21 cellular contexts compared by ENCODE assay signal in the genomic region with DNA sequence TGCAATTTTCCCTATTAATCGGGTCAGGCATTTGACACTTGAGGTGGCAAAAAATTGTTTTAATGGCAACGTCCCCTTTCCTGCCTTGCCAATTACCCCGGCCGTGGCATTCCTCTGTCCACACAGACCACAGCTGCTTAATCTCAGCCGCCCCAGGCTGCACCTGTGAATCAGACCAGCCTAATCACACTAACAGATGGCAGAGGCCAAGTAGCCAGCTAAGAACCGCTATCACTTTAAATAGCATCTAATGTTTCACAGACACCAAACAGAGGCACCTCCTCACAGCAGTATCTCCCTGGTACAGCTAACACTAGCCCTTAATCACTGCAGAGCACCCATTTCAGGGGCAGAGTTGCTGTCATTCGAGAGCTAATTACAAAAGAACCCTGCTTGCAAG. TPM values are rescaled to one million over a fixed set of nuclear protein-coding genes. Genes with fewer than 3 reads are reported as not detected.
A peak's percentile ranks its signal among the peaks of the same experiment; 100 is the strongest.
DNase-seq lines count a peak whose midpoint lies in the region; ATAC-seq and TF ChIP-seq lines count a peak whose summit lies in the region.
"Had no signal": no experiment of that assay in that cellular context is flagged by ENCODE, and none has a peak within 500 bp of the region (broad histone marks: within the 10 kb centered on the region; RNA-seq: fewer than 3 reads in every experiment).

No MANE protein-coding gene starts in this region.

- no peak overlapping the region for H3K4me3 ChIP-seq in cardiac muscle cell
- H3K4me3 ChIP-seq in heart right ventricle: no peak overlapping the region
- H3K4me3 ChIP-seq: coronary artery, hepatocyte, skin epidermis had no signal

- H3K9me3 ChIP-seq in cardiac muscle cell (ENCODE audit: low read depth) (no peaks in the 10 kb centered on the region), heart right ventricle (no peaks in the 10 kb centered on the region)

- intact Hi-C loops in heart right ventricle (cut with DNase I): no loop called here
- intact Hi-C loops in left colon (cut with DNase I, micrococcal nuclease): no loop called here

- peak overlapping the region; percentile 52 for H3K4me3 Mint-ChIP-seq in type B pancreatic cell
- no peak overlapping the region for H3K4me3 Mint-ChIP-seq in activated T-helper 17 cell treated with anti-CD3 and anti-CD28 coated beads, Interleukin-2, amount 50 U/mL, for 72 hours
- H3K4me3 Mint-ChIP-seq: activated CD8-positive, alpha-beta T cell treated with anti-CD3 and anti-CD28 coated beads, Interleukin-2, amount 10 ng/mL, durations not matched to agents 7 days and 5 days; activated naive CD4-positive, alpha-beta T cell treated with anti-CD3 and anti-CD28 coated beads, Interleukin-2, amount 50 U/mL, for 24 hours; activated T-cell treated with anti-CD3 and anti-CD28 coated beads, Interleukin-2, amount 50 U/mL, for 4 hours; natural killer cell had no signal

- no peaks in the 10 kb centered on the region for H3K36me3 ChIP-seq in cardiac muscle cell
- H3K36me3 ChIP-seq in heart right ventricle: no peaks in the 10 kb centered on the region

- 43 to 44% methylated on average over 7 of the region's 7 CpGs for WGBS in heart right ventricle, 2 donors

- no peak overlapping the region for H3K27ac Mint-ChIP-seq in type B pancreatic cell
- no peak overlapping the region for H3K27ac Mint-ChIP-seq in activated T-helper 17 cell treated with anti-CD3 and anti-CD28 coated beads, Interleukin-2, amount 50 U/mL, for 72 hours
- H3K27ac Mint-ChIP-seq: activated CD8-positive, alpha-beta T cell treated with anti-CD3 and anti-CD28 coated beads, Interleukin-2, amount 10 ng/mL, durations not matched to agents 7 days and 5 days; activated naive CD4-positive, alpha-beta T cell treated with anti-CD3 and anti-CD28 coated beads, Interleukin-2, amount 50 U/mL, for 24 hours; natural killer cell had no signal

- peaks cover 42% of the 10 kb centered on the region for H3K36me3 Mint-ChIP-seq in type B pancreatic cell
- H3K36me3 Mint-ChIP-seq in activated T-helper 17 cell treated with anti-CD3 and anti-CD28 coated beads, Interleukin-2, amount 50 U/mL, for 72 hours (ENCODE audit: low read depth): no peaks in the 10 kb centered on the region
- H3K36me3 Mint-ChIP-seq: activated naive CD4-positive, alpha-beta T cell treated with anti-CD3 and anti-CD28 coated beads, Interleukin-2, amount 50 U/mL, for 24 hours; natural killer cell had no signal

- H3K27me3 ChIP-seq in cardiac muscle cell (no peaks in the 10 kb centered on the region), heart right ventricle (peaks cover 0 to 13% (median 0%) of the 10 kb centered on the region in 7 donors)
- H3K27me3 ChIP-seq: hepatocyte had no signal

- H3K27ac ChIP-seq in cardiac muscle cell (peak overlapping the region; percentile 41), heart right ventricle (no peak overlapping the region)
- H3K27ac ChIP-seq: coronary artery, hepatocyte, skin epidermis had no signal

- no peak for ATAC-seq in heart right ventricle
- peak; percentile 5 for ATAC-seq in left colon
- ATAC-seq in GM18511 (IDR thresholded peaks at IDR 0.05; ENCODE audit: unreplicated experiment): no peak
- ATAC-seq in activated T-helper 17 cell treated with anti-CD3 and anti-CD28 coated beads, Interleukin-2, amount 50 U/mL, for 72 hours (replicated peaks): no peak
- ATAC-seq: activated CD8-positive, alpha-beta T cell treated with anti-CD3 and anti-CD28 coated beads, Interleukin-2, amount 10 ng/mL, durations not matched to agents 7 days and 5 days; activated T-cell treated with anti-CD3 and anti-CD28 coated beads, Interleukin-2, amount 50 U/mL, for 4 hours; HCT116; natural killer cell had no signal

- no peak for TF ChIP-seq CTCF in cardiac muscle cell (IDR thresholded peaks at IDR 0.05; ENCODE audit: low read depth, low read length)
- no peak for TF ChIP-seq CTCF in heart right ventricle (IDR thresholded peaks at IDR 0.05)
- no peak for TF ChIP-seq CTCF in type B pancreatic cell (conservative IDR thresholded peaks at IDR 0.05)

- peaks cover 4% of the 10 kb centered on the region for H3K9me3 Mint-ChIP-seq in type B pancreatic cell
- no peaks in the 10 kb centered on the region for H3K9me3 Mint-ChIP-seq in activated T-helper 17 cell treated with anti-CD3 and anti-CD28 coated beads, Interleukin-2, amount 50 U/mL, for 72 hours
- H3K9me3 Mint-ChIP-seq: activated naive CD4-positive, alpha-beta T cell treated with anti-CD3 and anti-CD28 coated beads, Interleukin-2, amount 50 U/mL, for 24 hours; activated T-cell treated with anti-CD3 and anti-CD28 coated beads, Interleukin-2, amount 50 U/mL, for 4 hours; natural killer cell had no signal

- DNase-seq in cardiac muscle cell (ENCODE audit: low read depth in 1 of 2, low spot score in 1 of 2): peak in 1 of 2 donors; percentile 62
- no peak for DNase-seq in heart right ventricle
- DNase-seq in RPMI8226: peak; percentile 51
- DNase-seq in left colon: no peak
- DNase-seq in type B pancreatic cell (ENCODE audit: extremely low spot score, unreplicated experiment): no peak
- DNase-seq in NCI-H1436 treated with DMSO at 0.1 percent for 48 hours (lab: John Stamatoyannopoulos, UW): no peak
- DNase-seq: activated CD8-positive, alpha-beta T cell treated with anti-CD3 and anti-CD28 coated beads, Interleukin-2, amount 10 ng/mL, durations not matched to agents 7 days and 5 days; activated T-cell treated with anti-CD3 and anti-CD28 coated beads, Interleukin-2, amount 50 U/mL, for 4 hours; C1 segment of cervical spinal cord; natural killer cell; NCI-H187; NCI-H526 treated with DMSO at 0.1 percent for 48 hours; stimulated activated CD4-positive, alpha-beta T cell treated with anti-CD3 and anti-CD28 coated beads, Interleukin-4, amount 100 ng/mL, for 1 hour had no signal

- H3K4me1 Mint-ChIP-seq in type B pancreatic cell (ENCODE audit: unreplicated experiment): peaks cover 47% of the 10 kb centered on the region
- H3K4me1 Mint-ChIP-seq in activated T-helper 17 cell treated with anti-CD3 and anti-CD28 coated beads, Interleukin-2, amount 50 U/mL, for 72 hours: no peaks in the 10 kb centered on the region
- H3K4me1 Mint-ChIP-seq: activated naive CD4-positive, alpha-beta T cell treated with anti-CD3 and anti-CD28 coated beads, Interleukin-2, amount 50 U/mL, for 24 hours; natural killer cell had no signal

- peaks cover 29% of the 10 kb centered on the region for H3K4me1 ChIP-seq in cardiac muscle cell (ENCODE audit: low read depth)
- no peaks in the 10 kb centered on the region for H3K4me1 ChIP-seq in heart right ventricle

- no peaks in the 10 kb centered on the region for H3K27me3 Mint-ChIP-seq in type B pancreatic cell
- H3K27me3 Mint-ChIP-seq in activated T-helper 17 cell treated with anti-CD3 and anti-CD28 coated beads, Interleukin-2, amount 50 U/mL, for 72 hours: no peaks in the 10 kb centered on the region
- H3K27me3 Mint-ChIP-seq: activated naive CD4-positive, alpha-beta T cell treated with anti-CD3 and anti-CD28 coated beads, Interleukin-2, amount 50 U/mL, for 24 hours had no signal

RNA-seq across cellular contexts. Expression of a gene that starts 38.9 kb away (rescaled TPM):
- total RNA-seq in cardiac muscle cell (47.1 and 50.6 TPM in 2 replicates), heart right ventricle (under 1 TPM; 0.09 to 0.81 (median 0.59) TPM), left colon (10 to 100 TPM; 39.2 to 68.0 TPM), type B pancreatic cell (ENCODE audit: low replicate concordance) (68.8 and 173 TPM in 2 replicates)
- polyA plus RNA-seq in cardiac muscle cell (47.5 and 51.3 TPM in 2 replicates), heart right ventricle (under 1 TPM; 0.22 to 0.33 TPM)
- total RNA-seq in activated T-helper 17 cell treated with anti-CD3 and anti-CD28 coated beads, Interleukin-2, amount 50 U/mL, for 72 hours: not detected
- total RNA-seq: activated CD8-positive, alpha-beta T cell treated with anti-CD3 and anti-CD28 coated beads, Interleukin-2, amount 10 ng/mL, durations not matched to agents 7 days and 5 days; endothelial cell of umbilical vein had no signal

Comparison
In these comparisons a context has a peak if more than half of its experiments do, and no peak if none do; other contexts are left out.
1. RNA of a gene that starts 38.9 kb away (total RNA-seq): 68.8 to 173 TPM in type B pancreatic cell, 39.2 to 68.0 TPM in left colon and 47.1 to 50.6 TPM in cardiac muscle cell; 0.09 to 0.81 TPM in heart right ventricle and not detected in activated T-helper 17 cell treated with anti-CD3 and anti-CD28 coated beads, Interleukin-2, amount 50 U/mL, for 72 hours; every median in the first group is over 10 times any median in the second.